ENCODE assay signal across 2 cellular contexts in the genomic region with DNA sequence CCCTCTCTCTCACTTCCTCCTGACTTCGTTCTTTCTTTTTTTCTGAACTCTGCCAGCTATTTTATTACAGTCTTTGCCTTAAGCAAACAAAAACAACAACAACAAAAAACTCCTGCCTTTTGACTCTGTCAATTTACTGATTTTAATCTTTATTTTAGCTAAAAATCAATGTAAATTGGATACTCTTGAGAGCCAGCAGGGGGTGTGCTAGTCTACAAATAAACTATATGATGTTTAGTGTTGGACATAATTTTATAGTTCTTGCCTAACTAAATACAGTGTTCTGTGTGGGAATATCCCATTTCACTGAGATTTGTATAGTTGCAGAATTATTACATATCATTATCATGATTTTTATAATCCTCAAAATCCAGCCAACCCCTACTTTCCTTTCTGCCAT.
TF ChIP-seq lines count a peak whose summit lies in the region.

No MANE protein-coding gene starts in this region.

TF ChIP-seq in SK-N-SH, 30 proteins besides CTCF, POLR2A, EP300 and RAD21 (continued from another document):
- TF ChIP-seq, protein P1, sequence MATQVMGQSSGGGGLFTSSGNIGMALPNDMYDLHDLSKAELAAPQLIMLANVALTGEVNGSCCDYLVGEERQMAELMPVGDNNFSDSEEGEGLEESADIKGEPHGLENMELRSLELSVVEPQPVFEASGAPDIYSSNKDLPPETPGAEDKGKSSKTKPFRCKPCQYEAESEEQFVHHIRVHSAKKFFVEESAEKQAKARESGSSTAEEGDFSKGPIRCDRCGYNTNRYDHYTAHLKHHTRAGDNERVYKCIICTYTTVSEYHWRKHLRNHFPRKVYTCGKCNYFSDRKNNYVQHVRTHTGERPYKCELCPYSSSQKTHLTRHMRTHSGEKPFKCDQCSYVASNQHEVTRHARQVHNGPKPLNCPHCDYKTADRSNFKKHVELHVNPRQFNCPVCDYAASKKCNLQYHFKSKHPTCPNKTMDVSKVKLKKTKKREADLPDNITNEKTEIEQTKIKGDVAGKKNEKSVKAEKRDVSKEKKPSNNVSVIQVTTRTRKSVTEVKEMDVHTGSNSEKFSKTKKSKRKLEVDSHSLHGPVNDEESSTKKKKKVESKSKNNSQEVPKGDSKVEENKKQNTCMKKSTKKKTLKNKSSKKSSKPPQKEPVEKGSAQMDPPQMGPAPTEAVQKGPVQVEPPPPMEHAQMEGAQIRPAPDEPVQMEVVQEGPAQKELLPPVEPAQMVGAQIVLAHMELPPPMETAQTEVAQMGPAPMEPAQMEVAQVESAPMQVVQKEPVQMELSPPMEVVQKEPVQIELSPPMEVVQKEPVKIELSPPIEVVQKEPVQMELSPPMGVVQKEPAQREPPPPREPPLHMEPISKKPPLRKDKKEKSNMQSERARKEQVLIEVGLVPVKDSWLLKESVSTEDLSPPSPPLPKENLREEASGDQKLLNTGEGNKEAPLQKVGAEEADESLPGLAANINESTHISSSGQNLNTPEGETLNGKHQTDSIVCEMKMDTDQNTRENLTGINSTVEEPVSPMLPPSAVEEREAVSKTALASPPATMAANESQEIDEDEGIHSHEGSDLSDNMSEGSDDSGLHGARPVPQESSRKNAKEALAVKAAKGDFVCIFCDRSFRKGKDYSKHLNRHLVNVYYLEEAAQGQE (IDR thresholded peaks at IDR 0.05; ENCODE audit: low read depth, low read length): no peak
- no peak for TF ChIP-seq YY1 (IDR thresholded peaks at IDR 0.05; ENCODE audit: low read depth)
- no peak for TF ChIP-seq NFIC (IDR thresholded peaks at IDR 0.05; ENCODE audit: borderline replicate concordance)
- no peak for TF ChIP-seq MEF2A (IDR thresholded peaks at IDR 0.05; ENCODE audit: borderline replicate concordance, low read depth)
- no peak for TF ChIP-seq MXI1 (IDR thresholded peaks at IDR 0.05; ENCODE audit: low read depth, low read length)
- TF ChIP-seq SMC3 (IDR thresholded peaks at IDR 0.05; ENCODE audit: low read depth, low read length): no peak
- TF ChIP-seq, protein P2, sequence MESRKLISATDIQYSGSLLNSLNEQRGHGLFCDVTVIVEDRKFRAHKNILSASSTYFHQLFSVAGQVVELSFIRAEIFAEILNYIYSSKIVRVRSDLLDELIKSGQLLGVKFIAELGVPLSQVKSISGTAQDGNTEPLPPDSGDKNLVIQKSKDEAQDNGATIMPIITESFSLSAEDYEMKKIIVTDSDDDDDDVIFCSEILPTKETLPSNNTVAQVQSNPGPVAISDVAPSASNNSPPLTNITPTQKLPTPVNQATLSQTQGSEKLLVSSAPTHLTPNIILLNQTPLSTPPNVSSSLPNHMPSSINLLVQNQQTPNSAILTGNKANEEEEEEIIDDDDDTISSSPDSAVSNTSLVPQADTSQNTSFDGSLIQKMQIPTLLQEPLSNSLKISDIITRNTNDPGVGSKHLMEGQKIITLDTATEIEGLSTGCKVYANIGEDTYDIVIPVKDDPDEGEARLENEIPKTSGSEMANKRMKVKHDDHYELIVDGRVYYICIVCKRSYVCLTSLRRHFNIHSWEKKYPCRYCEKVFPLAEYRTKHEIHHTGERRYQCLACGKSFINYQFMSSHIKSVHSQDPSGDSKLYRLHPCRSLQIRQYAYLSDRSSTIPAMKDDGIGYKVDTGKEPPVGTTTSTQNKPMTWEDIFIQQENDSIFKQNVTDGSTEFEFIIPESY (IDR thresholded peaks at IDR 0.05; ENCODE audit: borderline replicate concordance, low read depth): no peak
- TF ChIP-seq FOSL2 (IDR thresholded peaks at IDR 0.05; ENCODE audit: borderline replicate concordance, low read depth): no peak
- TF ChIP-seq EZH2phosphoT487 (IDR thresholded peaks at IDR 0.05; ENCODE audit: borderline replicate concordance, low read depth): no peak
- TF ChIP-seq RCOR1 (IDR thresholded peaks at IDR 0.05; ENCODE audit: low read length): no peak
- TF ChIP-seq, protein P3, sequence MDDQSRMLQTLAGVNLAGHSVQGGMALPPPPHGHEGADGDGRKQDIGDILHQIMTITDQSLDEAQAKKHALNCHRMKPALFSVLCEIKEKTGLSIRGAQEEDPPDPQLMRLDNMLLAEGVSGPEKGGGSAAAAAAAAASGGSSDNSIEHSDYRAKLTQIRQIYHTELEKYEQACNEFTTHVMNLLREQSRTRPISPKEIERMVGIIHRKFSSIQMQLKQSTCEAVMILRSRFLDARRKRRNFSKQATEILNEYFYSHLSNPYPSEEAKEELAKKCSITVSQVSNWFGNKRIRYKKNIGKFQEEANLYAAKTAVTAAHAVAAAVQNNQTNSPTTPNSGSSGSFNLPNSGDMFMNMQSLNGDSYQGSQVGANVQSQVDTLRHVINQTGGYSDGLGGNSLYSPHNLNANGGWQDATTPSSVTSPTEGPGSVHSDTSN (IDR thresholded peaks at IDR 0.05): no peak
- no peak for TF ChIP-seq ELF1 (IDR thresholded peaks at IDR 0.05)

TF ChIP-seq in SK-N-SH treated with all-trans-retinoic acid at 6 μM for 48 hours, 23 proteins besides CTCF, POLR2A, EP300 and RAD21 (continued from another document):
- TF ChIP-seq ZC3H10 (CRISPR knock-in tag; IDR thresholded peaks at IDR 0.05): no peak
